In the genomic region with DNA sequence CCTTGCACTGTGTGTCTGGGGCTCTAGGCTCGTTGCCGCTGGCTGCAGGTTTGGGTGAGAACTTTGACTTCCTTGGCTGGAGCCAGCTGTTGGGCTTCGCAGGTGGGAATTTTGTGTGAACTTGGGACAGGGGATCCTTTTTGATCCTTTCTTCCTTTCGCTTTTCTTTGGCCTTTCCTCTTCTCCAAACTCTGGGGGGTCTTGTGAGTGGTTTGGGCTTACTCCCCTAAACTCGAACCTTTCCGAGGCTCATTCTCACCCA, we compare ENCODE assay signal across 8 cellular contexts. TPM values are rescaled to one million over a fixed set of nuclear protein-coding genes. Genes with fewer than 3 reads are reported as not detected.
DNase-seq lines count a peak whose midpoint lies in the region; ATAC-seq and TF ChIP-seq lines count a peak whose summit lies in the region.

No MANE protein-coding gene starts in this region.

- TF ChIP-seq EP300 in neural cell (conservative IDR thresholded peaks at IDR 0.05; ENCODE audit: poor library complexity, severe bottlenecking): no peak

- no peaks in the 10 kb centered on the region for H3F3A ChIP-seq in neural cell (ENCODE audit: insufficient read depth, low read length, poor library complexity, severe bottlenecking)

- H3K4me3 ChIP-seq in BLaER1 (peak overlapping the region; percentile 91), NB4 (ENCODE audit: low read depth, low read length) (peak overlapping the region; percentile 92), neural cell (ENCODE audit: low read length) (peak overlapping the region; percentile 88)
- H3K4me3 ChIP-seq in effector memory CD4-positive, alpha-beta T cell (ENCODE audit: insufficient read depth, low read depth, low read length, poor library complexity, severe bottlenecking): peak overlapping the region; percentile 73

- H3K9ac ChIP-seq in BLaER1: peak overlapping the region; percentile 91
- peak overlapping the region; percentile 56 for H3K9ac ChIP-seq in neural cell (ENCODE audit: low read length)

- H3K36me3 ChIP-seq in BLaER1: 0 out of 2 replicates have a peak, but pooled peaks cover 5% of the 10 kb centered on the region
- no peaks in the 10 kb centered on the region for H3K36me3 ChIP-seq in effector memory CD4-positive, alpha-beta T cell (ENCODE audit: control insufficient read depth, insufficient read depth, low read length)
- no peaks in the 10 kb centered on the region for H3K36me3 ChIP-seq in neural cell (ENCODE audit: insufficient read depth, low read length)

- H3K27ac ChIP-seq in BLaER1: peak overlapping the region; percentile 78
- H3K27ac ChIP-seq in effector memory CD4-positive, alpha-beta T cell (ENCODE audit: insufficient read depth, low read length, poor library complexity, severe bottlenecking): no peak overlapping the region
- H3K27ac ChIP-seq in neural cell (ENCODE audit: low read length): no peak overlapping the region

- H3K4me1 ChIP-seq in BLaER1: peaks cover 71% of the 10 kb centered on the region
- peaks cover 17% of the 10 kb centered on the region for H3K4me1 ChIP-seq in effector memory CD4-positive, alpha-beta T cell (ENCODE audit: control insufficient read depth, insufficient read depth, low read length, poor library complexity, severe bottlenecking)

- no peak for TF ChIP-seq CTCF in NB4 (IDR thresholded peaks at IDR 0.05; ENCODE audit: low read depth, low read length)
- TF ChIP-seq CTCF in neural cell (IDR thresholded peaks at IDR 0.05; ENCODE audit: poor library complexity, severe bottlenecking): no peak

- no peak for TF ChIP-seq RAD21 in neural cell (conservative IDR thresholded peaks at IDR 0.05)

- no peak for DNase-seq in NB4 (ENCODE audit: low read depth)
- no peak for DNase-seq in effector memory CD4-positive, alpha-beta T cell
- DNase-seq in stimulated activated CD4-positive, alpha-beta T cell treated with anti-CD3 and anti-CD28 coated beads, Interleukin-4, amount 100 ng/mL, for 1 hour: no peak

- peak overlapping the region; percentile 47 for H2AFZ ChIP-seq in neural cell (ENCODE audit: low read depth, low read length)

- H3K9me2 ChIP-seq in neural cell (ENCODE audit: insufficient read depth, low read length): no peaks in the 10 kb centered on the region

- H3K79me2 ChIP-seq in neural cell (replicated peaks; ENCODE audit: insufficient read depth, low read length): no peaks in the 10 kb centered on the region

- H3K9me3 ChIP-seq in BLaER1 (peaks cover 1% of the 10 kb centered on the region), neural cell (ENCODE audit: low read length) (no peaks in the 10 kb centered on the region)
- no peaks in the 10 kb centered on the region for H3K9me3 ChIP-seq in effector memory CD4-positive, alpha-beta T cell (ENCODE audit: control insufficient read depth, low read length)

- ATAC-seq in HG03025 (IDR thresholded peaks at IDR 0.05; ENCODE audit: low FRiP score, unreplicated experiment) (no peak), GM18502 (IDR thresholded peaks at IDR 0.05; ENCODE audit: poor library complexity, unreplicated experiment) (no peak), HG02678 (IDR thresholded peaks at IDR 0.05; ENCODE audit: unreplicated experiment) (no peak)

- TF ChIP-seq POLR2A in NB4 (IDR thresholded peaks at IDR 0.05; ENCODE audit: extremely low read depth, insufficient read length): no peak

- peaks cover 41% of the 10 kb centered on the region for H4K20me1 ChIP-seq in BLaER1
- no peaks in the 10 kb centered on the region for H4K20me1 ChIP-seq in neural cell (ENCODE audit: insufficient read depth)

- H3K27me3 ChIP-seq in BLaER1 (no peaks in the 10 kb centered on the region), neural cell (ENCODE audit: insufficient read depth, low read depth, low read length) (no peaks in the 10 kb centered on the region)
- H3K27me3 ChIP-seq in effector memory CD4-positive, alpha-beta T cell (replicated peaks; ENCODE audit: control insufficient read depth, insufficient read depth, low read length, poor library complexity, severe bottlenecking): no peaks in the 10 kb centered on the region

- H3K4me2 ChIP-seq in BLaER1: peak overlapping the region; percentile 98
- H3K4me2 ChIP-seq in neural cell (ENCODE audit: low read length): peak overlapping the region; percentile 80

TF ChIP-seq in neural cell, 6 proteins besides CTCF, POLR2A, EP300 and RAD21:
- TF ChIP-seq, protein P1, sequence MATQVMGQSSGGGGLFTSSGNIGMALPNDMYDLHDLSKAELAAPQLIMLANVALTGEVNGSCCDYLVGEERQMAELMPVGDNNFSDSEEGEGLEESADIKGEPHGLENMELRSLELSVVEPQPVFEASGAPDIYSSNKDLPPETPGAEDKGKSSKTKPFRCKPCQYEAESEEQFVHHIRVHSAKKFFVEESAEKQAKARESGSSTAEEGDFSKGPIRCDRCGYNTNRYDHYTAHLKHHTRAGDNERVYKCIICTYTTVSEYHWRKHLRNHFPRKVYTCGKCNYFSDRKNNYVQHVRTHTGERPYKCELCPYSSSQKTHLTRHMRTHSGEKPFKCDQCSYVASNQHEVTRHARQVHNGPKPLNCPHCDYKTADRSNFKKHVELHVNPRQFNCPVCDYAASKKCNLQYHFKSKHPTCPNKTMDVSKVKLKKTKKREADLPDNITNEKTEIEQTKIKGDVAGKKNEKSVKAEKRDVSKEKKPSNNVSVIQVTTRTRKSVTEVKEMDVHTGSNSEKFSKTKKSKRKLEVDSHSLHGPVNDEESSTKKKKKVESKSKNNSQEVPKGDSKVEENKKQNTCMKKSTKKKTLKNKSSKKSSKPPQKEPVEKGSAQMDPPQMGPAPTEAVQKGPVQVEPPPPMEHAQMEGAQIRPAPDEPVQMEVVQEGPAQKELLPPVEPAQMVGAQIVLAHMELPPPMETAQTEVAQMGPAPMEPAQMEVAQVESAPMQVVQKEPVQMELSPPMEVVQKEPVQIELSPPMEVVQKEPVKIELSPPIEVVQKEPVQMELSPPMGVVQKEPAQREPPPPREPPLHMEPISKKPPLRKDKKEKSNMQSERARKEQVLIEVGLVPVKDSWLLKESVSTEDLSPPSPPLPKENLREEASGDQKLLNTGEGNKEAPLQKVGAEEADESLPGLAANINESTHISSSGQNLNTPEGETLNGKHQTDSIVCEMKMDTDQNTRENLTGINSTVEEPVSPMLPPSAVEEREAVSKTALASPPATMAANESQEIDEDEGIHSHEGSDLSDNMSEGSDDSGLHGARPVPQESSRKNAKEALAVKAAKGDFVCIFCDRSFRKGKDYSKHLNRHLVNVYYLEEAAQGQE (IDR thresholded peaks at IDR 0.05; ENCODE audit: borderline replicate concordance): no peak
- no peak for TF ChIP-seq SMC3 (conservative IDR thresholded peaks at IDR 0.05; ENCODE audit: poor library complexity)
- no peak for TF ChIP-seq MXI1 (conservative IDR thresholded peaks at IDR 0.05; ENCODE audit: poor library complexity, severe bottlenecking)
- TF ChIP-seq TAF1 (IDR thresholded peaks at IDR 0.05; ENCODE audit: low read depth): no peak
- TF ChIP-seq EZH2 (IDR thresholded peaks at IDR 0.05; ENCODE audit: borderline replicate concordance, insufficient read depth, low read length, poor library complexity, severe bottlenecking): no peak
- TF ChIP-seq POLR2AphosphoS5 (IDR thresholded peaks at IDR 0.05): no peak
TF ChIP-seq in neural cell: peak in this region for 0.

RNA-seq across cellular contexts. Expression of gene COQ8A, which starts 0.6 kb away (rescaled TPM):
- polyA plus RNA-seq in neural cell: 11.6 and 13.2 TPM in 2 replicates
- 10.8 and 13.6 TPM in 2 replicates for polyA minus RNA-seq in neural cell
